In the genomic region with DNA sequence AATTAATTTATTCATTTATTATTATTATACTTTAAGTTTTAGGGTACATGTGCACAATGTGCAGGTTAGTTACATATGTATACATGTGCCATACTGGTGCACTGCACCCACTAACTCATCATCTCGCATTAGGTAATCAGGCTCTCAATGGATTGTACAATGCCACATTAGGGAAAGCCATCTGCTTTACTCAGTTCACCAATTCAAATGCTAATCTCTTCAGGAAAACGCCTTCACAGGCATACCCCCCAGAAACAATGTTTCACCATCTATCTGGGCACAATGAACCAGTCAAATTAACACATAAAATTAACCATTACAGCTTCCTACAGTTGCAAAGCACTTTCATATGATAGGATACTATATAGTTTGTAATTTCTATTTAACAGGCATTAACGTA, we compare ENCODE assay signal across 14 cellular contexts.
DNase-seq lines count a peak whose midpoint lies in the region; ATAC-seq, FAIRE-seq and TF ChIP-seq lines count a peak whose summit lies in the region.
"Had no signal": no experiment of that assay in that cellular context is flagged by ENCODE, and none has a peak within 500 bp of the region (broad histone marks: within the 10 kb centered on the region; RNA-seq: fewer than 3 reads in every experiment).

No MANE protein-coding gene starts in this region.

- peaks cover 54% of the 10 kb centered on the region for H3K4me1 ChIP-seq in GM23338 (ENCODE audit: insufficient read depth)

- TF ChIP-seq CTCF in D721Med (IDR thresholded peaks at IDR 0.05; ENCODE audit: insufficient read depth, missing control alignments) (no peak), GM23338 (conservative IDR thresholded peaks at IDR 0.05; ENCODE audit: low read depth in 2 of 2) (no peak), glutamatergic neuron (IDR thresholded peaks at IDR 0.05; ENCODE audit: partially characterized antibody, unreplicated experiment) (no peak)

- no peaks in the 10 kb centered on the region for H3F3A ChIP-seq in GM23338 (replicated peaks; ENCODE audit: low read depth)

- H3K9me3 Mint-ChIP-seq in GM23338 (no peaks in the 10 kb centered on the region), glutamatergic neuron (ENCODE audit: unreplicated experiment) (no peaks in the 10 kb centered on the region)
- H3K9me3 Mint-ChIP-seq: CD4-positive, alpha-beta T cell had no signal

- peak; percentile 21 for FAIRE-seq in D721Med (lab: Jason Lieb, UNC)
- FAIRE-seq: A204.1 had no signal

- peak overlapping the region; percentile 38; the same call in 1 of the 3 replicates for H3K4me3 Mint-ChIP-seq in GM23338
- H3K4me3 Mint-ChIP-seq in glutamatergic neuron (ENCODE audit: unreplicated experiment) = no peak overlapping the region
- H3K4me3 Mint-ChIP-seq: B cell; CD4-positive, alpha-beta T cell had no signal

- H3K27me3 ChIP-seq in GM23338 (ENCODE audit: insufficient read depth) (no peaks in the 10 kb centered on the region), MG63 (no peaks in the 10 kb centered on the region)

- no peak overlapping the region for H2AFZ ChIP-seq in GM23338

- no peak overlapping the region for H3K27ac ChIP-seq in GM23338 (ENCODE audit: low read depth)
- H3K27ac ChIP-seq: HL-60 had no signal

- H3K36me3 Mint-ChIP-seq in GM23338 (ENCODE audit: low read depth) = no peaks in the 10 kb centered on the region
- no peaks in the 10 kb centered on the region for H3K36me3 Mint-ChIP-seq in glutamatergic neuron (ENCODE audit: unreplicated experiment)

- DNase-seq in D721Med (ENCODE audit: insufficient read length, low spot score) (no peak), GM23338 (ENCODE audit: low spot score) (no peak), NCI-H82 treated with DMSO at 0.1 percent for 48 hours (lab: John Stamatoyannopoulos, UW; ENCODE audit: unreplicated experiment) (peak; percentile 16), glutamatergic neuron (no peak), epidermal melanocyte (ENCODE audit: insufficient read length, low spot score) (no peak), MG63 (no peak)
- DNase-seq: Calu3; CD4-positive, alpha-beta T cell; DMS53; H7 had no signal

- peak; percentile 69 for ATAC-seq in GM23338
- ATAC-seq in GM18867 (IDR thresholded peaks at IDR 0.05; ENCODE audit: unreplicated experiment) = no peak

- H3K4me1 Mint-ChIP-seq in GM23338 = peaks cover 54% of the 10 kb centered on the region
- H3K4me1 Mint-ChIP-seq in glutamatergic neuron (ENCODE audit: low read depth, unreplicated experiment) = peaks cover 12% of the 10 kb centered on the region
- H3K4me1 Mint-ChIP-seq: B cell had no signal

- H3K36me3 ChIP-seq in GM23338 (ENCODE audit: insufficient read depth) (no peaks in the 10 kb centered on the region), MG63 (no peaks in the 10 kb centered on the region)

- H3K9me2 ChIP-seq in GM23338 (ENCODE audit: insufficient read depth) = no peaks in the 10 kb centered on the region; the same call in 1 of the 2 replicates

- H3K4me2 ChIP-seq in GM23338 = no peak overlapping the region

- H3K27ac Mint-ChIP-seq in GM23338 (peak overlapping the region; percentile 85; the same call in 1 of the 2 replicates), glutamatergic neuron (ENCODE audit: unreplicated experiment) (peak overlapping the region; percentile 57)
- H3K27ac Mint-ChIP-seq: B cell; CD4-positive, alpha-beta T cell had no signal

- no peaks in the 10 kb centered on the region for H3K9me3 ChIP-seq in MG63

- H3K79me2 ChIP-seq in GM23338 (replicated peaks; ENCODE audit: insufficient read depth) = no peaks in the 10 kb centered on the region

- H3K27me3 Mint-ChIP-seq in GM23338 (ENCODE audit: insufficient read depth, low read depth, poor library complexity) (no peaks in the 10 kb centered on the region), glutamatergic neuron (ENCODE audit: unreplicated experiment) (no peaks in the 10 kb centered on the region)

- no peaks in the 10 kb centered on the region for H4K20me1 ChIP-seq in GM23338 (replicated peaks; ENCODE audit: insufficient read depth)

- H3K4me3 ChIP-seq in GM23338 (no peak overlapping the region), MG63 (no peak overlapping the region)

TF ChIP-seq in GM23338, 12 proteins besides CTCF, POLR2A, EP300 and RAD21:
- TF ChIP-seq NANOG (IDR thresholded peaks at IDR 0.05; ENCODE audit: borderline replicate concordance) (peak; percentile 85), POLR2AphosphoS5 (IDR thresholded peaks at IDR 0.05; ENCODE audit: low read depth) (no peak), JUNB (IDR thresholded peaks at IDR 0.05; ENCODE audit: unreplicated experiment) (no peak), EZH2 (IDR thresholded peaks at IDR 0.05; ENCODE audit: low read depth, unreplicated experiment) (no peak), CREB1 (CRISPR knock-in tag; IDR thresholded peaks at IDR 0.05; ENCODE audit: low read depth) (no peak), STAT1 (IDR thresholded peaks at IDR 0.05; ENCODE audit: unreplicated experiment) (no peak), ZNF114 (CRISPR knock-in tag; IDR thresholded peaks at IDR 0.05) (no peak), ZNF331 (CRISPR knock-in tag; IDR thresholded peaks at IDR 0.05; ENCODE audit: low read depth) (no peak)
- TF ChIP-seq, protein P1, sequence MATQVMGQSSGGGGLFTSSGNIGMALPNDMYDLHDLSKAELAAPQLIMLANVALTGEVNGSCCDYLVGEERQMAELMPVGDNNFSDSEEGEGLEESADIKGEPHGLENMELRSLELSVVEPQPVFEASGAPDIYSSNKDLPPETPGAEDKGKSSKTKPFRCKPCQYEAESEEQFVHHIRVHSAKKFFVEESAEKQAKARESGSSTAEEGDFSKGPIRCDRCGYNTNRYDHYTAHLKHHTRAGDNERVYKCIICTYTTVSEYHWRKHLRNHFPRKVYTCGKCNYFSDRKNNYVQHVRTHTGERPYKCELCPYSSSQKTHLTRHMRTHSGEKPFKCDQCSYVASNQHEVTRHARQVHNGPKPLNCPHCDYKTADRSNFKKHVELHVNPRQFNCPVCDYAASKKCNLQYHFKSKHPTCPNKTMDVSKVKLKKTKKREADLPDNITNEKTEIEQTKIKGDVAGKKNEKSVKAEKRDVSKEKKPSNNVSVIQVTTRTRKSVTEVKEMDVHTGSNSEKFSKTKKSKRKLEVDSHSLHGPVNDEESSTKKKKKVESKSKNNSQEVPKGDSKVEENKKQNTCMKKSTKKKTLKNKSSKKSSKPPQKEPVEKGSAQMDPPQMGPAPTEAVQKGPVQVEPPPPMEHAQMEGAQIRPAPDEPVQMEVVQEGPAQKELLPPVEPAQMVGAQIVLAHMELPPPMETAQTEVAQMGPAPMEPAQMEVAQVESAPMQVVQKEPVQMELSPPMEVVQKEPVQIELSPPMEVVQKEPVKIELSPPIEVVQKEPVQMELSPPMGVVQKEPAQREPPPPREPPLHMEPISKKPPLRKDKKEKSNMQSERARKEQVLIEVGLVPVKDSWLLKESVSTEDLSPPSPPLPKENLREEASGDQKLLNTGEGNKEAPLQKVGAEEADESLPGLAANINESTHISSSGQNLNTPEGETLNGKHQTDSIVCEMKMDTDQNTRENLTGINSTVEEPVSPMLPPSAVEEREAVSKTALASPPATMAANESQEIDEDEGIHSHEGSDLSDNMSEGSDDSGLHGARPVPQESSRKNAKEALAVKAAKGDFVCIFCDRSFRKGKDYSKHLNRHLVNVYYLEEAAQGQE (IDR thresholded peaks at IDR 0.05; ENCODE audit: unreplicated experiment) = no peak
